In the genomic region with DNA sequence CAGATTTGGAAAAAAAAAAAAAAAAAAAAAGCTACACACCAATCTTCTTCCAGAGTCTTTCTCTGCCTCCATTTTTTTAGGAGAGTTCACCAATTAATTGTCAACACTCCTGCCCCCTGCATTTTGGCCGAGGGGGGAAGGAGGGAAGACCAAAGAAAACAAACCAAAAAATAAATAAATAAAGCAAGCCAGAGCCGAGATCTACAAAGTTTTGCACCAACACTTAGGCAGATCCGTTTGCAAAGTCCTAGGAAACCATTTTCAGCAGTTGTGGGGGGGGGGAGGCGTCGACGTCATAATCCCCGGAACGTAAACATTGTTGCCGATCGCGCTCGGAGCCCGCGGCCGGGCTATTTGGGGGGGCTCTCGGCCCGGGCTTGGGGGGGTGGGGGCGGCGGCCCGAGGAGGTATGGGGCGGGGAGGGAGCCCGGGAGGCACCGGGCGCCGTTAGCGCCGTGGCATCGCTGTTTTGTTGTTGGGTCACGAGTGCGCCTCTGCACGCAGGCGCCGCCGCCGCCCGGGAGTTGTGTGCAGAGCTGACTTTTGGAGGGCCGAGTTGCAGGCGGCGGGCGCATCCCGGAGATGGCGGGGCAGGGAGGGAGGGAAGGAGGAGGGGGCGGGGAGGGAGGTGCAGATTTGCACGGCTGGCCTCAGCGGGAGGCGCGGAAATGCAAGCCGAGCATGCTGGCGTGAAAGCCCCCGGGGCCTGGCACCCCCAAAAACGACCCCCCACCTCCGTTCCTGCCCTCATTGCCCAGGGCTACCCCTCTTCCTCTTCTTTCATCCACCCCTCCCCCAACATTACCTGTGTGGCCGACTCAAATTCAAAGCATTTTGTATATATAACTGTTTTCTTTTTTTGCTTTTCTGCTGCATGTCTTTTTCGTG, we compare ENCODE assay signal across 8 cellular contexts. TPM values are rescaled to one million over a fixed set of nuclear protein-coding genes. Genes with fewer than 3 reads are reported as not detected.
DNase-seq lines count a peak whose midpoint lies in the region; ATAC-seq, FAIRE-seq and TF ChIP-seq lines count a peak whose summit lies in the region.

No MANE protein-coding gene starts in this region.

- H3K9me3 ChIP-seq in SJCRH30 (replicated peaks) = no peaks in the 10 kb centered on the region
- H3K9me3 ChIP-seq in thoracic aorta = no peaks in the 10 kb centered on the region

- peak; percentile 37 for FAIRE-seq in G401.6 (lab: Jason Lieb, UNC)

- DNase-seq in KG1 (lab: John Stamatoyannopoulos, UW) (peak; percentile 77), SJCRH30 (peak; percentile 83 to 86), globus pallidus (ENCODE audit: low spot score) (peak; percentile 83), occipital lobe (lab: John Stamatoyannopoulos, UW) (peak; percentile 82), thoracic aorta (ENCODE audit: low spot score) (no peak)
- peak; percentile 85 for DNase-seq in activated naive CD4-positive, alpha-beta T cell treated with anti-CD3 and anti-CD28 coated beads for 36 hours

- H3K4me3 ChIP-seq in SJCRH30 = peak overlapping the region; percentile 63
- peak overlapping the region; percentile 84 for H3K4me3 ChIP-seq in thoracic aorta

- CTCF ChIA-PET in activated naive CD4-positive, alpha-beta T cell treated with anti-CD3 and anti-CD28 coated beads for 36 hours (lab: Charles Lee) = interaction anchor here (1.0 to 1.6 kb wide), 6 partner anchors 42 to 215 kb away, joined by 3 to 8 read pairs (median 4); no protein-coding TSS in a partner anchor

- intact Hi-C loops in activated naive CD4-positive, alpha-beta T cell treated with anti-CD3 and anti-CD28 coated beads for 36 hours (cut with micrococcal nuclease) = loop anchor here (1.0 to 5.0 kb wide), 5 partner anchors 45 to 203 kb away; a partner anchor contains a TSS

- ATAC-seq in thoracic aorta (ENCODE audit: insufficient number of reproducible peaks, low FRiP score, low read depth) = peak; percentile 24
- no peak for ATAC-seq in HG03039 (IDR thresholded peaks at IDR 0.05; ENCODE audit: unreplicated experiment)

- peak overlapping the region; percentile 92 for H3K27ac Mint-ChIP-seq in activated naive CD4-positive, alpha-beta T cell treated with anti-CD3 and anti-CD28 coated beads for 36 hours

- H3K36me3 Mint-ChIP-seq in activated naive CD4-positive, alpha-beta T cell treated with anti-CD3 and anti-CD28 coated beads for 36 hours (ENCODE audit: low read depth) = peaks cover 3% of the 10 kb centered on the region

- H3K27me3 ChIP-seq in SJCRH30 (no peaks in the 10 kb centered on the region), thoracic aorta (replicated peaks; ENCODE audit: insufficient read depth) (no peaks in the 10 kb centered on the region)

- H3K27ac ChIP-seq in SJCRH30 (peak overlapping the region; percentile 93), thoracic aorta (peak overlapping the region; percentile 66 to 78)

- H3K4me1 Mint-ChIP-seq in activated naive CD4-positive, alpha-beta T cell treated with anti-CD3 and anti-CD28 coated beads for 36 hours (ENCODE audit: low read depth) = peaks cover 16% of the 10 kb centered on the region

- TF ChIP-seq CTCF in thoracic aorta (IDR thresholded peaks at IDR 0.05) = no peak

- H3K36me3 ChIP-seq in SJCRH30 (no peaks in the 10 kb centered on the region; the same call in 1 of the 2 replicates), thoracic aorta (no peaks in the 10 kb centered on the region)

- H3K9me3 Mint-ChIP-seq in activated naive CD4-positive, alpha-beta T cell treated with anti-CD3 and anti-CD28 coated beads for 36 hours = no peaks in the 10 kb centered on the region

- peak overlapping the region; percentile 90 for H3K4me3 Mint-ChIP-seq in activated naive CD4-positive, alpha-beta T cell treated with anti-CD3 and anti-CD28 coated beads for 36 hours

- H3K4me1 ChIP-seq in SJCRH30 = peaks cover 17% of the 10 kb centered on the region
- peaks cover 31 to 58% of the 10 kb centered on the region in 2 donors for H3K4me1 ChIP-seq in thoracic aorta (ENCODE audit: control insufficient read depth in 1 of 2, low read depth in 2 of 2)

- H3K27me3 Mint-ChIP-seq in activated naive CD4-positive, alpha-beta T cell treated with anti-CD3 and anti-CD28 coated beads for 36 hours (ENCODE audit: low read depth) = no peaks in the 10 kb centered on the region

RNA-seq across cellular contexts. Expression of a gene that starts 0.6 kb away (rescaled TPM):
- 44.0 and 48.4 TPM in 2 replicates for total RNA-seq in SJCRH30 (2014; rRNA removed; shearing (Covaris generic))
- total RNA-seq in activated naive CD4-positive, alpha-beta T cell treated with anti-CD3 and anti-CD28 coated beads for 36 hours = 10 to 100 TPM; 22.7 to 23.8 TPM
- 113 TPM for total RNA-seq in occipital lobe
- total RNA-seq in thoracic aorta = 10 to 100 TPM; 15.0 to 22.5 TPM

RNA-seq across cellular contexts. Expression of a gene that starts 46.1 kb away (rescaled TPM):
- total RNA-seq in SJCRH30 (2014; rRNA removed; shearing (Covaris generic)) = 11.5 and 12.2 TPM in 2 replicates
- total RNA-seq in activated naive CD4-positive, alpha-beta T cell treated with anti-CD3 and anti-CD28 coated beads for 36 hours = 10 to 100 TPM; 21.1 to 21.8 TPM
- total RNA-seq in occipital lobe (1.9 TPM), thoracic aorta (1 to 10 TPM; 4.7 to 6.6 TPM)
